ENCODE assay signal across 12 cellular contexts in the genomic region with DNA sequence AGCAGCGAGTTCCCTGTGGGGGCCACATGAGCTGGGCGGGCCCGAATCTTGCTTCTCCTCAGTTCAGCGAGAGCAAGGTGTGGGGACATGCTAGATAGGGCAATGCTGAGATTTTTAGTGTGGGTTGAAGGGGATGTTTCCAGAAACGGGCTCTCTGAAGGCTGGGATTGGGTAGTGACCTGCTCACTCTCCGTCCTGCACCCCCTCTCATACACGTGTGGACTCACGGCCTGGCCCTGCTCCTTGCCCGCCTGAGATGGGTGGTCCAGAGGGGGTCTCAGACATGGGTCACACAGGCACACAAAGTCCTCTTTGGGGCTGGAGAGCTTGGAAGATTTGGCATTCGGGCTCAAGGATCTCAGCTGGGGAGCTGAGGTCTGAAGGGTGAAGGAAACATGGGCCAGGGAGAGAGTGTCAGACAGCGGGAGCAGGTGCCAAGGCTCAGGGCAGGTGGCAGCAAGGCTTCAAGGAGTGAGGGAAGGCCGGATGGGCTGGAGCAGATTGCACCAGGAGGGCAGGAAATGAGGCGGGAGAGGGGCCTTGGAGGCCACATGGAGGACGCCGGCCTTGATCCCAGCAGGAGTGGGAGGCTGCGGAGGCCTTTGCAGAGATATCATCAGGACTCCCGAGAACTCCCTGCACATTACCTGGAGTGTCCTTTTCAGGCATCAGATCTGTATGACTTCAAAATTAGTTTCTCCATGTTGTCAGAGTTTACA.
"Had no signal": no experiment of that assay in that cellular context is flagged by ENCODE, and none has a peak within 500 bp of the region (broad histone marks: within the 10 kb centered on the region; RNA-seq: fewer than 3 reads in every experiment).

No MANE protein-coding gene starts in this region.

- H3K4me2 ChIP-seq: smooth muscle cell had no signal

- H3K9me3 Mint-ChIP-seq: activated naive CD4-positive, alpha-beta T cell treated with anti-CD3 and anti-CD28 coated beads, Interleukin-2, amount 50 U/mL, for 72 hours; neural crest cell; stimulated activated memory B cell treated with anti-CD40 and anti-IgM and Interleukin-4, amounts not matched to agents 10 μg/mL and 1 μg/mL and 100 μg/mL, for 72 hours had no signal

- H3K4me3 Mint-ChIP-seq: neural crest cell; stimulated activated memory B cell treated with anti-CD40 and anti-IgM and Interleukin-4, amounts not matched to agents 10 μg/mL and 1 μg/mL and 100 μg/mL, for 72 hours had no signal

- ATAC-seq: activated naive CD4-positive, alpha-beta T cell treated with anti-CD3 and anti-CD28 coated beads, Interleukin-2, amount 50 U/mL, for 72 hours; stimulated activated memory B cell treated with anti-CD40 and anti-IgM and Interleukin-4, amounts not matched to agents 10 μg/mL and 1 μg/mL and 100 μg/mL, for 72 hours had no signal

- H3K36me3 Mint-ChIP-seq: activated naive CD4-positive, alpha-beta T cell treated with anti-CD3 and anti-CD28 coated beads, Interleukin-2, amount 50 U/mL, for 72 hours had no signal

- H3K27ac Mint-ChIP-seq: stimulated activated memory B cell treated with anti-CD40 and anti-IgM and Interleukin-4, amounts not matched to agents 10 μg/mL and 1 μg/mL and 100 μg/mL, for 72 hours had no signal

- H3K27ac ChIP-seq: brain microvascular endothelial cell had no signal

- H3K27me3 ChIP-seq: brain microvascular endothelial cell had no signal

- H3K27me3 Mint-ChIP-seq: stimulated activated memory B cell treated with anti-CD40 and anti-IgM and Interleukin-4, amounts not matched to agents 10 μg/mL and 1 μg/mL and 100 μg/mL, for 72 hours had no signal

- H3K4me1 Mint-ChIP-seq: neural crest cell; stimulated activated memory B cell treated with anti-CD40 and anti-IgM and Interleukin-4, amounts not matched to agents 10 μg/mL and 1 μg/mL and 100 μg/mL, for 72 hours had no signal

- DNase-seq: activated CD4-positive, alpha-beta T cell treated with anti-CD3 and anti-CD28 coated beads, Interleukin-2, amount 50 U/mL, for 1 hour; activated CD4-positive, CD25-positive, alpha-beta regulatory T cell; activated effector memory CD4-positive, alpha-beta T cell treated with anti-CD3 and anti-CD28 coated beads, Interleukin-2, amount 50 U/mL, for 16 hours; activated T-cell treated with anti-CD3 and anti-CD28 coated beads, Interleukin-2, amount 50 U/mL, for 1 hour; amniotic stem cell; brain microvascular endothelial cell; islet precursor cell; trophoblast cell had no signal

- H3K4me3 ChIP-seq: smooth muscle cell had no signal
